In the genomic region with DNA sequence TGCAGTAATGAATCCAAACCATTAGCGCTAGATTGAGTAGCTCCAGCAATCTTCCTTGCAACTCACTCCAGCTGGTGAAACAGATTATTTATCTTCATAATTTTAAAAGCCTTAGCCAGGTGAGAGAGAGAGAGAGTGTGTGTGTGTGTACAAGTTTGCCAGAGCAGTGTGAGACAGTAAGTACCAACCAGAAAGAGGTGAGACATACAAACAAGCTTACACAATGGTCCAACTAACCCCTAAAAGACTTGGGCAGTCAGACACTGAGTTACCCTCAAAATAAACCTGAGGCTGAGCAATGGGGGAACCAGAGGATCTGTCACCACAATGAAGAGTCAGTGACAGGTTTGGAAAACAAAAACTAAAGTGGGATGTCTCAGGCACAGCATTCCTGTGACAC, we compare ENCODE assay signal across 23 cellular contexts. TPM values are rescaled to one million over a fixed set of nuclear protein-coding genes. Genes with fewer than 3 reads are reported as not detected.
DNase-seq lines count a peak whose midpoint lies in the region; TF ChIP-seq lines count a peak whose summit lies in the region.
"Had no signal": no experiment of that assay in that cellular context is flagged by ENCODE, and none has a peak within 500 bp of the region (broad histone marks: within the 10 kb centered on the region; RNA-seq: fewer than 3 reads in every experiment).

No MANE protein-coding gene starts in this region.

- TF ChIP-seq EP300 in stomach (IDR thresholded peaks at IDR 0.05): no peak

- no peak overlapping the region for H2AFZ ChIP-seq in fibroblast of lung (ENCODE audit: low read length)

- H3K36me3 ChIP-seq in brain microvascular endothelial cell (replicated peaks) (peaks cover 3% of the 10 kb centered on the region), fibroblast of lung (ENCODE audit: control insufficient read depth, insufficient read depth, low read length) (no peaks in the 10 kb centered on the region), stomach (peaks cover 12 to 96% (median 79%) of the 10 kb centered on the region in 4 donors), ascending aorta (peaks cover 31 to 62% of the 10 kb centered on the region in 2 donors)
- H3K36me3 ChIP-seq: ovary had no signal

- H3K4me1 ChIP-seq in fibroblast of lung (ENCODE audit: control insufficient read depth, extremely low read depth, insufficient read depth, low read length) (peaks cover 13% of the 10 kb centered on the region), stomach (no peaks in the 10 kb centered on the region), ascending aorta (no peaks in the 10 kb centered on the region)
- H3K4me1 ChIP-seq: BE2C had no signal

- TF ChIP-seq CTCF in brain microvascular endothelial cell (IDR thresholded peaks at IDR 0.05; ENCODE audit: low read depth, low read length, missing control alignments): no peak
- TF ChIP-seq CTCF in fibroblast of lung (conservative IDR thresholded peaks at IDR 0.05 in 1 of 2, IDR thresholded peaks at IDR 0.05 in 1 of 2; ENCODE audit: low read depth in 1 of 2, low read length in 2 of 2): no peak
- TF ChIP-seq CTCF in stomach (IDR thresholded peaks at IDR 0.05): no peak
- TF ChIP-seq CTCF in ascending aorta (IDR thresholded peaks at IDR 0.05): no peak

- no peak overlapping the region for H3K4me3 ChIP-seq in brain microvascular endothelial cell (ENCODE audit: low read depth, low read length)
- no peak overlapping the region for H3K4me3 ChIP-seq in fibroblast of lung (replicated peaks in 1 of 4; ENCODE audit: control extremely low read depth in 1 of 4, insufficient read depth in 1 of 4, low read depth in 3 of 4, low read length in 4 of 4)
- no peak overlapping the region for H3K4me3 ChIP-seq in skin epidermis
- H3K4me3 ChIP-seq in stomach: no peak overlapping the region
- no peak overlapping the region for H3K4me3 ChIP-seq in ascending aorta
- H3K4me3 ChIP-seq: ovary, right atrium auricular region had no signal

- no peaks in the 10 kb centered on the region for H4K20me1 ChIP-seq in fibroblast of lung (ENCODE audit: control insufficient read depth, extremely low read depth, insufficient read depth, low read length)

- DNase-seq in NCI-H748 (lab: John Stamatoyannopoulos, UW; ENCODE audit: unreplicated experiment) (peak; percentile 8), NCI-H748 treated with DMSO at 0.1 percent for 48 hours (lab: John Stamatoyannopoulos, UW) (no peak), brain microvascular endothelial cell (no peak), fibroblast of lung (ENCODE audit: low read depth in 2 of 2) (no peak), DMS153 (lab: John Stamatoyannopoulos, UW) (no peak), stomach (no peak), ascending aorta (ENCODE audit: low spot score in 2 of 2) (no peak)
- DNase-seq: 8988T; activated B cell treated with CpG ODN at 0.5 μM for 24 hours; activated CD4-positive, alpha-beta T cell treated with anti-CD3 and anti-CD28 coated beads, Interleukin-2, amount 50 U/mL, for 48 hours; activated gamma-delta T cell; activated T-cell treated with anti-CD3 and anti-CD28 coated beads for 4 hours; BE2C; foreskin melanocyte; GDM1; left colon; naive thymus-derived CD8-positive, alpha-beta T cell; ovary; SHP77; SW 1271; T1000 had no signal

- no peak for TF ChIP-seq POLR2A in stomach (IDR thresholded peaks at IDR 0.05)

- WGBS in stomach, 5 donors: 86 to 96% (median 95%) methylated on average over 1 of the region's 1 CpG

- in situ Hi-C loops in brain microvascular endothelial cell (cut with HindIII; ENCODE audit: low pct_ligation_motif_present, low sequenced_read_pairs): no loop called here

- no peaks in the 10 kb centered on the region for H3K79me2 ChIP-seq in fibroblast of lung (ENCODE audit: control insufficient read depth, insufficient read depth, low read length)

- H3K27me3 ChIP-seq in brain microvascular endothelial cell (replicated peaks): no peaks in the 10 kb centered on the region
- no peaks in the 10 kb centered on the region for H3K27me3 ChIP-seq in fibroblast of lung (ENCODE audit: control insufficient read depth, insufficient read depth, low read length)
- no peaks in the 10 kb centered on the region for H3K27me3 ChIP-seq in stomach
- H3K27me3 ChIP-seq in ascending aorta: no peaks in the 10 kb centered on the region
- H3K27me3 ChIP-seq: BE2C, ovary, right atrium auricular region had no signal

- no peak overlapping the region for H3K4me2 ChIP-seq in fibroblast of lung (ENCODE audit: extremely low read depth, insufficient read depth, low read length)

- H3K27ac ChIP-seq in brain microvascular endothelial cell: peak overlapping the region; percentile 86
- H3K27ac ChIP-seq in fibroblast of lung (ENCODE audit: insufficient read depth, low read length): peak overlapping the region; percentile 63
- peak overlapping the region in 18 of 21 experiments; percentile 33 to 80 (median 68) for H3K27ac ChIP-seq in skin epidermis
- no peak overlapping the region for H3K27ac ChIP-seq in stomach
- H3K27ac ChIP-seq in ascending aorta: no peak overlapping the region
- H3K27ac ChIP-seq: ovary, right atrium auricular region had no signal

- no peak overlapping the region for H3K9ac ChIP-seq in fibroblast of lung (ENCODE audit: insufficient read depth, low read length)

- intact Hi-C loops in stomach (cut with DNase I; ENCODE audit: low total_unique reads) (no loop called here), ascending aorta (cut with DNase I) (no loop called here)

- H3K9me3 ChIP-seq in fibroblast of lung (ENCODE audit: control insufficient read depth, insufficient read depth, low read depth, low read length) (no peaks in the 10 kb centered on the region), stomach (no peaks in the 10 kb centered on the region), ascending aorta (no peaks in the 10 kb centered on the region)
- H3K9me3 ChIP-seq: BE2C, ovary, right atrium auricular region had no signal

RNA-seq across cellular contexts. Expression of a gene that starts 8.1 kb away (rescaled TPM):
- total RNA-seq in fibroblast of lung (9.1 and 9.8 TPM in 2 replicates), stomach (1 to 10 TPM in 2 of 5 donors, under 1 TPM in 2, not detected in 1; 0.58 to 8.4 (median 1.7) TPM), ascending aorta (27.4 TPM)
- polyA plus RNA-seq in fibroblast of lung (5.2 and 10.2 TPM in 2 replicates), stomach (1 to 10 TPM in 2 of 3 donors, under 1 TPM in 1; 0.12 to 2.0 (median 1.1) TPM)
- polyA plus RNA-seq in fibroblast of lung (2012): 3.7 and 7.8 TPM in 2 replicates
- 4.4 and 14.9 TPM in 2 replicates for polyA minus RNA-seq in fibroblast of lung (ENCODE audit: low replicate concordance)

RNA-seq across cellular contexts. Expression of a gene that starts 36.4 kb away (rescaled TPM):
- total RNA-seq in fibroblast of lung (22.6 and 28.2 TPM in 2 replicates), stomach (100 to 1,000 TPM in 1 of 5 donors, 10 to 100 TPM in 4; 21.7 to 323 (median 78.2) TPM), ascending aorta (69.3 TPM)
- polyA plus RNA-seq in fibroblast of lung (15.8 and 16.2 TPM in 2 replicates), stomach (10 to 100 TPM; 15.8 to 21.8 (median 21.6) TPM)
- polyA plus RNA-seq in fibroblast of lung (2012): 12.9 and 13.9 TPM in 2 replicates
- polyA minus RNA-seq in fibroblast of lung (ENCODE audit: low replicate concordance): 3.9 and 7.8 TPM in 2 replicates

RNA-seq across cellular contexts. Expression of a gene that starts 41.2 kb away (rescaled TPM):
- total RNA-seq in fibroblast of lung (9.5 and 24.8 TPM in 2 replicates), stomach (10 to 100 TPM; 11.7 to 31.6 (median 16.2) TPM), ascending aorta (1.2 TPM)
- polyA plus RNA-seq in fibroblast of lung (10.5 and 28.2 TPM in 2 replicates), stomach (1 to 10 TPM; 2.3 to 5.1 (median 3.0) TPM)
- polyA plus RNA-seq in fibroblast of lung (2012): 12.8 and 34.0 TPM in 2 replicates
- 2.3 and 2.4 TPM in 2 replicates for polyA minus RNA-seq in fibroblast of lung (ENCODE audit: low replicate concordance)

Comparison
In these comparisons a context has a peak if more than half of its experiments do, and no peak if none do; other contexts are left out.
1. H3K27ac ChIP-seq: peak in brain microvascular endothelial cell (single experiment), fibroblast of lung (single experiment) and skin epidermis (18 of 21); none in stomach (0 of 5) and ascending aorta (0 of 2).